17 cellular contexts compared by ENCODE assay signal in the genomic region with DNA sequence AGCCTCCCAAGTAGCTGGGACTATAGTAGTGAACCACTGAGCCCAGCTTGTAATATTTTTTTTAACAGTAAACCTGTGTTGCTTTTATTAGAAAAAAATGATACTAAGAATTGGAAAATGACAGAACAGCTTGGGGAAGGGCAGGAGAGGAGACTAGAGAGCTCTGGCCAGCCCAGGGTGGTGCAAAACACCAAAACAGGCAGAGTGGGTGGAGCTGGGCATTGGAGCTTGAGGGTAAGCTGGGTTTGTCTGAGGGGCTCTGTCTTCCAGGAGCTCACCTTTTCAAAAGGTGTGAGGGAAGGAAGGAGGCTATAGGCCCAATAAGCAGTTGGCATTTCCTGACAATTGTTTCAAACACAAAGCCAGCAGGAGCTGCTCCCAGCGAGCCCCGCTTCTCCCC.
A peak's percentile ranks its signal among the peaks of the same experiment; 100 is the strongest.
DNase-seq lines count a peak whose midpoint lies in the region; ATAC-seq, FAIRE-seq and TF ChIP-seq lines count a peak whose summit lies in the region.
"Had no signal": no experiment of that assay in that cellular context is flagged by ENCODE, and none has a peak within 500 bp of the region (broad histone marks: within the 10 kb centered on the region; RNA-seq: fewer than 3 reads in every experiment).

No MANE protein-coding gene starts in this region.

- peaks cover 0 to 4% (median 0%) of the 10 kb centered on the region in 11 experiments; a peak in 3 of 22 replicates for H3K27me3 ChIP-seq in BLaER1 treated with 17β-estradiol and CSF1 and Interleukin-3, amounts not matched to agents 10 nM and 100 nM
- H3K27me3 ChIP-seq in OCI-LY3 (ENCODE audit: low read depth, low read length) (no peaks in the 10 kb centered on the region), mesenchymal stem cell (ENCODE audit: control insufficient read depth in 1 of 2, insufficient read depth in 1 of 2, low read length in 2 of 2) (no peaks in the 10 kb centered on the region)

- 94% methylated on average over 2 of the region's 2 CpGs for WGBS in A549 (ENCODE audit: missing lambda C conversion rate)
- 97% methylated on average over 2 of the region's 2 CpGs for WGBS in mesenchymal stem cell

- no peak overlapping the region for H2BK120ac ChIP-seq in mesenchymal stem cell (ENCODE audit: low read depth, low read length)

- no peak overlapping the region for H2BK15ac ChIP-seq in mesenchymal stem cell (ENCODE audit: low read depth, poor library complexity, severe bottlenecking)

- DNase-seq in A549 (ENCODE audit: low read depth in 1 of 2, low spot score in 1 of 2) (no peak), mesenchymal stem cell (no peak), NCI-H1105 treated with DMSO at 0.1 percent for 48 hours (lab: John Stamatoyannopoulos, UW) (no peak), NCI-H526 treated with DMSO at 0.1 percent for 48 hours (lab: John Stamatoyannopoulos, UW) (no peak), kidney (no peak)
- DNase-seq: CD8-positive, alpha-beta memory T cell; GDM1; NCI-H1436 treated with DMSO at 0.1 percent for 48 hours; NCI-H2081; NCI-H774; SHP77 treated with DMSO at 0.1 percent for 48 hours had no signal

- CTCF ChIA-PET in A549 (lab: Yijun Ruan, JAX): interaction anchor here (1.4 to 2.4 kb wide), 2 partner anchors 69 to 97 kb away, joined by 4 to 15 read pairs; no protein-coding TSS in a partner anchor

- H3K9me3 ChIP-seq in A549 (no peaks in the 10 kb centered on the region), OCI-LY3 (ENCODE audit: insufficient read depth, low read length) (no peaks in the 10 kb centered on the region), mesenchymal stem cell (ENCODE audit: control insufficient read depth, low read length) (no peaks in the 10 kb centered on the region), kidney (ENCODE audit: control insufficient read depth in 1 of 2, low read length in 2 of 2) (no peaks in the 10 kb centered on the region)
- peaks cover 0 to under 1% (median 0%) of the 10 kb centered on the region in 11 experiments; a peak in 2 of 22 replicates for H3K9me3 ChIP-seq in BLaER1 treated with 17β-estradiol and CSF1 and Interleukin-3, amounts not matched to agents 10 nM and 100 nM (replicated peaks in 1 of 11)

- peak overlapping the region; percentile 49 for H2AK5ac ChIP-seq in mesenchymal stem cell (ENCODE audit: low read length, severe bottlenecking)

- no peak overlapping the region for H2BK5ac ChIP-seq in mesenchymal stem cell (ENCODE audit: low read depth, low read length, poor library complexity, severe bottlenecking)

- H3K36me3 ChIP-seq in BLaER1 treated with 17β-estradiol and CSF1 and Interleukin-3, amounts not matched to agents 10 nM and 100 nM: no peaks in the 10 kb centered on the region
- no peaks in the 10 kb centered on the region for H3K36me3 ChIP-seq in OCI-LY3 (replicated peaks; ENCODE audit: low read depth, low read length)
- no peaks in the 10 kb centered on the region for H3K36me3 ChIP-seq in mesenchymal stem cell (ENCODE audit: control insufficient read depth in 1 of 2, insufficient read depth in 2 of 2, low read depth in 1 of 2, low read length in 2 of 2)
- no peaks in the 10 kb centered on the region for H3K36me3 ChIP-seq in kidney (ENCODE audit: control insufficient read depth in 1 of 2, insufficient read depth in 2 of 2, low read length in 2 of 2)

- TF ChIP-seq CTCF in A549 (IDR thresholded peaks at IDR 0.05) (no peak), OCI-LY3 (IDR thresholded peaks at IDR 0.05; ENCODE audit: low read depth, low read length) (no peak), kidney (IDR thresholded peaks at IDR 0.05; ENCODE audit: borderline replicate concordance, extremely low read depth, insufficient read depth) (no peak)

- H3K14ac ChIP-seq in mesenchymal stem cell (ENCODE audit: low read length in 2 of 2): no peak overlapping the region

- H3K4me2 ChIP-seq in A549 (no peak overlapping the region), OCI-LY3 (ENCODE audit: low read length) (peak overlapping the region; percentile 30), mesenchymal stem cell (ENCODE audit: low read length, poor library complexity, severe bottlenecking) (no peak overlapping the region)
- peak overlapping the region in 10 of 11 experiments; percentile 10 to 88 (median 68); a peak in 18 of 22 replicates for H3K4me2 ChIP-seq in BLaER1 treated with 17β-estradiol and CSF1 and Interleukin-3, amounts not matched to agents 10 nM and 100 nM

- no peak overlapping the region for H4K91ac ChIP-seq in mesenchymal stem cell (ENCODE audit: low read length)

- H3K9ac ChIP-seq in BLaER1 treated with 17β-estradiol and CSF1 and Interleukin-3, amounts not matched to agents 10 nM and 100 nM: no peak overlapping the region; a peak in 1 of 22 replicates
- H3K9ac ChIP-seq in OCI-LY3 (ENCODE audit: low read length) (peak overlapping the region; percentile 42; the same call in 1 of the 2 replicates), mesenchymal stem cell (ENCODE audit: low read length) (no peak overlapping the region), kidney (ENCODE audit: low read length in 2 of 2) (no peak overlapping the region)

- H3K23ac ChIP-seq in mesenchymal stem cell (ENCODE audit: low read length in 2 of 2): no peak overlapping the region

- no peak overlapping the region for H3K18ac ChIP-seq in mesenchymal stem cell (ENCODE audit: low read depth in 1 of 2, low read length in 2 of 2)

- H2BK12ac ChIP-seq in mesenchymal stem cell (ENCODE audit: low read length in 2 of 2): peak overlapping the region in 1 of 2 experiments; percentile 25

- no peak overlapping the region for H4K8ac ChIP-seq in mesenchymal stem cell (ENCODE audit: low read length)

- TF ChIP-seq EP300 in A549 (IDR thresholded peaks at IDR 0.05): no peak

- H3K27ac ChIP-seq in A549: peak overlapping the region; percentile 96 to 99
- H3K27ac ChIP-seq in BLaER1 treated with 17β-estradiol and CSF1 and Interleukin-3, amounts not matched to agents 10 nM and 100 nM: peak overlapping the region in 7 of 11 experiments; percentile 1 to 83 (median 77); a peak in 13 of 22 replicates
- peak overlapping the region; percentile 79 for H3K27ac ChIP-seq in OCI-LY3 (ENCODE audit: low read length)
- H3K27ac ChIP-seq in mesenchymal stem cell (ENCODE audit: low read length, poor library complexity, severe bottlenecking): no peak overlapping the region
- H3K27ac ChIP-seq in kidney (ENCODE audit: low read depth in 2 of 2, low read length in 2 of 2): no peak overlapping the region

- H3K79me2 ChIP-seq in OCI-LY3 (ENCODE audit: low read length): no peaks in the 10 kb centered on the region

- H2AFZ ChIP-seq in OCI-LY3 (ENCODE audit: low read depth, low read length): no peak overlapping the region
- no peak overlapping the region for H2AFZ ChIP-seq in mesenchymal stem cell (ENCODE audit: low read depth, low read length)

- TF ChIP-seq POLR2A in A549 (IDR thresholded peaks at IDR 0.05; ENCODE audit: low read length): no peak

- no peak for FAIRE-seq in A549 (lab: Jason Lieb, UNC)
- no peak for FAIRE-seq in kidney (lab: Jason Lieb, UNC)
- FAIRE-seq: GM12878, GM18507, K562 had no signal

- no peak overlapping the region for H3K4me3 ChIP-seq in A549
- H3K4me3 ChIP-seq in BLaER1 treated with 17β-estradiol and CSF1 and Interleukin-3, amounts not matched to agents 10 nM and 100 nM: no peak overlapping the region
- H3K4me3 ChIP-seq in OCI-LY3 (ENCODE audit: low read length): no peak overlapping the region
- H3K4me3 ChIP-seq in mesenchymal stem cell (ENCODE audit: insufficient read depth in 1 of 2, low read depth in 1 of 2, low read length in 2 of 2): no peak overlapping the region
- H3K4me3 ChIP-seq in kidney (ENCODE audit: low read length in 2 of 2): no peak overlapping the region
- H3K4me3 ChIP-seq: GM12878, K562 had no signal

- intact Hi-C loops in kidney (cut with DNase I): no loop called here

- no peak for ATAC-seq in A549
- ATAC-seq: GM12878, SK-N-SH treated with all-trans-retinoic acid at 6 μM for 48 hours had no signal

- TF ChIP-seq RAD21 in A549 (conservative IDR thresholded peaks at IDR 0.05 in 1 of 2, IDR thresholded peaks at IDR 0.05 in 1 of 2): no peak

- H3K4me1 ChIP-seq in A549: peaks cover 87% of the 10 kb centered on the region
- H3K4me1 ChIP-seq in BLaER1 treated with 17β-estradiol and CSF1 and Interleukin-3, amounts not matched to agents 10 nM and 100 nM: peaks cover 30 to 97% (median 86%) of the 10 kb centered on the region in 10 experiments
- H3K4me1 ChIP-seq in OCI-LY3 (ENCODE audit: low read length): peaks cover 74% of the 10 kb centered on the region
- H3K4me1 ChIP-seq in mesenchymal stem cell (ENCODE audit: control insufficient read depth, insufficient read depth, low read depth, low read length): peaks cover 22% of the 10 kb centered on the region
- no peaks in the 10 kb centered on the region for H3K4me1 ChIP-seq in kidney (ENCODE audit: control insufficient read depth in 1 of 2, insufficient read depth in 1 of 2, low read depth in 1 of 2, low read length in 2 of 2)

- peak overlapping the region in 1 of 2 experiments; percentile 10 for H3K4ac ChIP-seq in mesenchymal stem cell (ENCODE audit: low read depth in 1 of 2, low read length in 2 of 2)

- POLR2A ChIA-PET in A549 (lab: Yijun Ruan, JAX): no interaction called here

- H4K20me1 ChIP-seq in BLaER1 treated with 17β-estradiol and CSF1 and Interleukin-3, amounts not matched to agents 10 nM and 100 nM: no peaks in the 10 kb centered on the region
- H4K20me1 ChIP-seq in OCI-LY3 (ENCODE audit: insufficient read depth, low read length): no peaks in the 10 kb centered on the region

- H3K79me1 ChIP-seq in mesenchymal stem cell (replicated peaks; ENCODE audit: low read length, poor library complexity, severe bottlenecking): no peaks in the 10 kb centered on the region

TF ChIP-seq in A549, 52 proteins besides CTCF, POLR2A, EP300 and RAD21 (continues in another document):
- no peak for TF ChIP-seq CBX8 (IDR thresholded peaks at IDR 0.05)
- no peak for TF ChIP-seq NFE2L2 (conservative IDR thresholded peaks at IDR 0.05; ENCODE audit: low read length)
- TF ChIP-seq, protein P1, sequence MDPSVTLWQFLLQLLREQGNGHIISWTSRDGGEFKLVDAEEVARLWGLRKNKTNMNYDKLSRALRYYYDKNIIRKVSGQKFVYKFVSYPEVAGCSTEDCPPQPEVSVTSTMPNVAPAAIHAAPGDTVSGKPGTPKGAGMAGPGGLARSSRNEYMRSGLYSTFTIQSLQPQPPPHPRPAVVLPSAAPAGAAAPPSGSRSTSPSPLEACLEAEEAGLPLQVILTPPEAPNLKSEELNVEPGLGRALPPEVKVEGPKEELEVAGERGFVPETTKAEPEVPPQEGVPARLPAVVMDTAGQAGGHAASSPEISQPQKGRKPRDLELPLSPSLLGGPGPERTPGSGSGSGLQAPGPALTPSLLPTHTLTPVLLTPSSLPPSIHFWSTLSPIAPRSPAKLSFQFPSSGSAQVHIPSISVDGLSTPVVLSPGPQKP (IDR thresholded peaks at IDR 0.05; ENCODE audit: low read depth, low read length): no peak
- no peak for TF ChIP-seq MYC (IDR thresholded peaks at IDR 0.05; ENCODE audit: borderline replicate concordance, low read length)
- no peak for TF ChIP-seq CHD2 (IDR thresholded peaks at IDR 0.05; ENCODE audit: low read length, partially characterized antibody)
- no peak for TF ChIP-seq GATA3 (IDR thresholded peaks at IDR 0.05; ENCODE audit: borderline replicate concordance)
- no peak for TF ChIP-seq CEBPB (IDR thresholded peaks at IDR 0.05)

Comparison
In these comparisons a context has a peak if more than half of its experiments do, and no peak if none do; other contexts are left out.
1. H3K27ac ChIP-seq: peak in A549 (2 of 2), BLaER1 treated with 17β-estradiol and CSF1 and Interleukin-3, amounts not matched to agents 10 nM and 100 nM (7 of 11) and OCI-LY3 (single experiment); none in mesenchymal stem cell (single experiment) and kidney (0 of 2).
2. H3K4me2 ChIP-seq: peak in BLaER1 treated with 17β-estradiol and CSF1 and Interleukin-3, amounts not matched to agents 10 nM and 100 nM (10 of 11) and OCI-LY3 (single experiment); none in A549 (single experiment) and mesenchymal stem cell (single experiment).